21 cellular contexts compared by ENCODE assay signal in genomic region chr2:117775820-117776219, GRCh38.
"Had no signal": no experiment of that assay in that cellular context is flagged by ENCODE, and none has a peak within 500 bp of the region (broad histone marks: within the 10 kb centered on the region; RNA-seq: fewer than 3 reads in every experiment).

No MANE protein-coding gene starts in this region.

- H3K4me1 ChIP-seq: esophagus squamous epithelium, prostate gland, right atrium auricular region, stomach, thyroid gland had no signal

- H3K9me3 ChIP-seq: esophagus squamous epithelium, prostate gland, right atrium auricular region, stomach, thyroid gland had no signal

- H3K27ac Mint-ChIP-seq: immature natural killer cell; naive thymus-derived CD4-positive, alpha-beta T cell; nephron progenitor cell; stimulated activated effector memory CD8-positive, alpha-beta T cell treated with anti-CD3 and anti-CD28 coated beads, Interleukin-12 subunit alpha, Interleukin-12 subunit beta, amount 100 ng/mL, for 72 hours had no signal

- H3K9me3 Mint-ChIP-seq: immature natural killer cell had no signal

- H3K36me3 Mint-ChIP-seq: immature natural killer cell; stimulated activated effector memory CD8-positive, alpha-beta T cell treated with anti-CD3 and anti-CD28 coated beads, Interleukin-12 subunit alpha, Interleukin-12 subunit beta, amount 100 ng/mL, for 72 hours had no signal

- H3K27ac ChIP-seq: coronary artery, esophagus squamous epithelium, prostate gland, right atrium auricular region, stomach, thyroid gland had no signal

- H3K4me1 Mint-ChIP-seq: immature natural killer cell; naive thymus-derived CD4-positive, alpha-beta T cell; stimulated activated effector memory CD8-positive, alpha-beta T cell treated with anti-CD3 and anti-CD28 coated beads, Interleukin-12 subunit alpha, Interleukin-12 subunit beta, amount 100 ng/mL, for 72 hours had no signal

- H3K4me3 Mint-ChIP-seq: immature natural killer cell; naive thymus-derived CD4-positive, alpha-beta T cell; nephron progenitor cell; stimulated activated effector memory CD8-positive, alpha-beta T cell treated with anti-CD3 and anti-CD28 coated beads, Interleukin-12 subunit alpha, Interleukin-12 subunit beta, amount 100 ng/mL, for 72 hours had no signal

- DNase-seq: dermis blood vessel endothelial cell; effector memory CD4-positive, alpha-beta T cell; erythroblast; esophagus squamous epithelium; hypothalamus; immature natural killer cell; mesendoderm; midbrain; naive thymus-derived CD4-positive, alpha-beta T cell; nephron progenitor cell; nucleus accumbens; stimulated activated CD4-positive, alpha-beta T cell treated with anti-CD3 and anti-CD28 coated beads, Interleukin-2, amount 100 ng/mL, for 24 hours; stimulated activated CD4-positive, alpha-beta T cell treated with anti-CD3 and anti-CD28 coated beads, Interleukin-4, amount 100 ng/mL, for 24 hours; stimulated activated naive CD4-positive, alpha-beta T cell treated with Interleukin-2 at 50 U/mL for 16 hours; stomach; thyroid gland; trophoblast cell had no signal

- H3K36me3 ChIP-seq: esophagus squamous epithelium, prostate gland, right atrium auricular region, stomach, thyroid gland had no signal

- H3K27me3 ChIP-seq: esophagus squamous epithelium, right atrium auricular region, stomach, thyroid gland had no signal

- H3K4me3 ChIP-seq: coronary artery, esophagus squamous epithelium, prostate gland, right atrium auricular region, stomach, thyroid gland had no signal
